ENCODE assay signal across 20 cellular contexts in genomic region chrX:68932611-68933010, GRCh38.
DNase-seq lines count a peak whose midpoint lies in the region; ATAC-seq and TF ChIP-seq lines count a peak whose summit lies in the region.
"Had no signal": no experiment of that assay in that cellular context is flagged by ENCODE, and none has a peak within 500 bp of the region (broad histone marks: within the 10 kb centered on the region; RNA-seq: fewer than 3 reads in every experiment).

No MANE protein-coding gene starts in this region.

- H3K36me3 Mint-ChIP-seq in nephron (ENCODE audit: low read depth) = no peaks in the 10 kb centered on the region
- no peaks in the 10 kb centered on the region for H3K36me3 Mint-ChIP-seq in immature natural killer cell

- TF ChIP-seq CTCF in heart left ventricle (IDR thresholded peaks at IDR 0.05) (no peak), nephron (IDR thresholded peaks at IDR 0.05; ENCODE audit: unreplicated experiment in 3 of 3) (no peak), thoracic aorta (IDR thresholded peaks at IDR 0.05) (no peak)

- H3K9me3 Mint-ChIP-seq in nephron (peaks cover 4% of the 10 kb centered on the region), immature natural killer cell (peaks cover 0 to 1% (median 0%) of the 10 kb centered on the region in 6 donors)

- H3K9ac ChIP-seq in SK-N-MC (ENCODE audit: insufficient read length) = no peak overlapping the region
- H3K9ac ChIP-seq: BLaER1 treated with 17β-estradiol and CSF1 and Interleukin-3, amounts not matched to agents 10 nM and 100 nM had no signal

- intact Hi-C loops in heart left ventricle (cut with DNase I) = loop anchor here in 5 of 10 donors (5.0 to 10.0 kb wide), 3 partner anchors 35 to 92 kb away; no protein-coding TSS in a partner anchor

- H3K27ac ChIP-seq in SK-N-MC (peak overlapping the region; percentile 56), heart left ventricle (peak overlapping the region; percentile 17 to 87 (median 62)), thoracic aorta (no peak overlapping the region)
- H3K27ac ChIP-seq: BLaER1 treated with 17β-estradiol and CSF1 and Interleukin-3, amounts not matched to agents 10 nM and 100 nM; colonic mucosa; epithelial cell of prostate had no signal

- H3K4me1 ChIP-seq in heart left ventricle (peaks cover 0 to 49% (median 15%) of the 10 kb centered on the region in 12 donors), thoracic aorta (ENCODE audit: control insufficient read depth in 1 of 2, low read depth in 2 of 2) (peaks cover 5 to 24% of the 10 kb centered on the region in 2 donors)
- H3K4me1 ChIP-seq: colonic mucosa had no signal

- DNase-seq in SK-N-MC (ENCODE audit: low read depth, low spot score) = no peak
- peak in 3 of 5 donors; percentile 44 to 54 (median 46) for DNase-seq in heart left ventricle
- DNase-seq in thoracic aorta (ENCODE audit: low spot score) = no peak
- no peak for DNase-seq in immature natural killer cell
- no peak for DNase-seq in NCI-H2081 (lab: John Stamatoyannopoulos, UW)
- DNase-seq: activated effector memory CD4-positive, alpha-beta T cell treated with Interleukin-2 at 50 U/mL for 16 hours; anterior cingulate cortex; colonic mucosa; DMS53; MV-4-11; NCI-H2029; NCI-H69; spleen had no signal

- WGBS in heart left ventricle, 4 donors = 19 to 43% (median 31%) methylated on average over 4 of the region's 4 CpGs

- H3K9me3 ChIP-seq in SK-N-MC (ENCODE audit: low read depth, low read length) = no peaks in the 10 kb centered on the region
- no peaks in the 10 kb centered on the region for H3K9me3 ChIP-seq in heart left ventricle
- no peaks in the 10 kb centered on the region for H3K9me3 ChIP-seq in thoracic aorta
- H3K9me3 ChIP-seq: BLaER1 treated with 17β-estradiol and CSF1 and Interleukin-3, amounts not matched to agents 10 nM and 100 nM; colonic mucosa; spleen; tibial nerve had no signal

- H3K4me1 Mint-ChIP-seq in nephron (peaks cover 55% of the 10 kb centered on the region), immature natural killer cell (peaks cover 0 to 2% of the 10 kb centered on the region in 2 donors)

- ATAC-seq in heart left ventricle (peak; percentile 63 to 70 (median 68)), thoracic aorta (ENCODE audit: insufficient number of reproducible peaks, low FRiP score, low read depth) (peak; percentile 42), HG03442 (IDR thresholded peaks at IDR 0.05; ENCODE audit: unreplicated experiment) (no peak), GM19351 (IDR thresholded peaks at IDR 0.05; ENCODE audit: unreplicated experiment) (no peak)
- ATAC-seq: Panc1 had no signal

- no peaks in the 10 kb centered on the region for H3K27me3 Mint-ChIP-seq in nephron (ENCODE audit: low read depth)
- peaks cover 0 to 2% (median 0%) of the 10 kb centered on the region in 3 donors for H3K27me3 Mint-ChIP-seq in immature natural killer cell (ENCODE audit: low read depth in 3 of 3)

- H3K27ac Mint-ChIP-seq in nephron (peak overlapping the region; percentile 79 to 93 (median 90)), immature natural killer cell (no peak overlapping the region)

- H3K36me3 ChIP-seq in SK-N-MC (ENCODE audit: insufficient read depth, low read length) = no peaks in the 10 kb centered on the region
- no peaks in the 10 kb centered on the region for H3K36me3 ChIP-seq in heart left ventricle
- no peaks in the 10 kb centered on the region for H3K36me3 ChIP-seq in thoracic aorta
- H3K36me3 ChIP-seq: BLaER1 treated with 17β-estradiol and CSF1 and Interleukin-3, amounts not matched to agents 10 nM and 100 nM; colonic mucosa; spleen; tibial nerve had no signal

- H3K4me3 ChIP-seq in SK-N-MC (no peak overlapping the region), heart left ventricle (no peak overlapping the region), thoracic aorta (no peak overlapping the region)
- H3K4me3 ChIP-seq: BLaER1 treated with 17β-estradiol and CSF1 and Interleukin-3, amounts not matched to agents 10 nM and 100 nM; colonic mucosa; spleen; tibial nerve had no signal

- peak overlapping the region in 1 of 3 experiments; percentile 9 for H3K4me3 Mint-ChIP-seq in nephron
- H3K4me3 Mint-ChIP-seq in immature natural killer cell = no peak overlapping the region

- no peak for TF ChIP-seq POLR2A in heart left ventricle (IDR thresholded peaks at IDR 0.05)

- no peaks in the 10 kb centered on the region for H3K27me3 ChIP-seq in heart left ventricle
- no peaks in the 10 kb centered on the region for H3K27me3 ChIP-seq in thoracic aorta (replicated peaks; ENCODE audit: insufficient read depth)
- H3K27me3 ChIP-seq: colonic mucosa, tibial nerve had no signal

Comparison
In these comparisons a context has a peak if more than half of its experiments do, and no peak if none do; other contexts are left out.
1. DNase-seq: peak in heart left ventricle (3 of 5); none in SK-N-MC (single experiment), thoracic aorta (single experiment), immature natural killer cell (0 of 3) and NCI-H2081 (0 of 2).
2. H3K27ac ChIP-seq: peak in SK-N-MC (single experiment) and heart left ventricle (12 of 12); none in thoracic aorta (0 of 2).
3. ATAC-seq: peak in heart left ventricle (4 of 4) and thoracic aorta (single experiment); none in HG03442 (single experiment) and GM19351 (single experiment).
4. H3K27ac Mint-ChIP-seq: peak in nephron (3 of 3); none in immature natural killer cell (0 of 6).